In the genomic region with DNA sequence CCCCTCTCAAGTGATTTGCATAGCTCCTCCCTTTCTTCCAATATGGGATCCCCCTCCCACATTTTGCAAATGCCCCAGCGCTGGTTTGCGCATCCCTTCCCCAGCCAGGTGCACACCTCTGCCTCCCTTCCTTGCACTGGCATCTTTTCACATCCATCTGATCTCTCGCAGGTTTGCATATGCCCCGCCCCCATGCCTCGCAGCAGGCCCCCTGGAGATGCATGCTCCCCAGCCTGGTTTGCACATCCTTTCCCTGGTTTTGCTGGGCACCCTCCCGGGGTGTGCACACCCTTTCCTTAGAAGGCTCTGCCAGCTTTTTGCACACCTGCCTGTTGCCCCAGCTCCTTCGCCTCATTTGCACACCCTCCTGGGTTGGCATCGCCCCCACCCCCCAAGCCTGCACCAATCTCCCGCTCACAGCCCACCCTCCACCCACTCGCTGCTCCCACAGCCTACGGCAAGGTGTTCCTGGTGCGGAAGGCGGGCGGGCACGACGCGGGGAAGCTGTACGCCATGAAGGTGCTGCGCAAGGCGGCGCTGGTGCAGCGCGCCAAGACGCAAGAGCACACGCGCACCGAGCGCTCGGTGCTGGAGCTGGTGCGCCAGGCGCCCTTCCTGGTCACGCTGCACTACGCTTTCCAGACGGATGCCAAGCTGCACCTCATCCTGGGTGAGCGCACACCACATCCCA, we compare ENCODE assay signal across 6 cellular contexts. TPM values are rescaled to one million over a fixed set of nuclear protein-coding genes. Genes with fewer than 3 reads are reported as not detected.
DNase-seq lines count a peak whose midpoint lies in the region; ATAC-seq and TF ChIP-seq lines count a peak whose summit lies in the region.

No MANE protein-coding gene starts in this region.

- no peak for TF ChIP-seq EP300 in gastroesophageal sphincter (IDR thresholded peaks at IDR 0.05)

- H3K9me3 ChIP-seq in SU-DHL-6 (ENCODE audit: insufficient read depth, low read length) = no peaks in the 10 kb centered on the region
- H3K9me3 ChIP-seq in gastroesophageal sphincter = no peaks in the 10 kb centered on the region

- no peaks in the 10 kb centered on the region for H3F3A ChIP-seq in SU-DHL-6 (ENCODE audit: insufficient read depth)

- H4K20me1 ChIP-seq in SU-DHL-6 (ENCODE audit: low read depth, low read length) = no peaks in the 10 kb centered on the region

- H3K4me1 ChIP-seq in gastroesophageal sphincter = peaks cover 0 to 48% (median 25%) of the 10 kb centered on the region in 3 donors

- peak; percentile 59 for DNase-seq in GM06990 (ENCODE audit: extremely low read depth, insufficient read length)
- DNase-seq in substantia nigra (lab: John Stamatoyannopoulos, UW) = peak in 2 of 49 donors; percentile 61 to 84
- no peak for DNase-seq in NCI-H1092 treated with DMSO at 0.1 percent for 48 hours (lab: John Stamatoyannopoulos, UW)

- H3K4me2 ChIP-seq in SU-DHL-6 (ENCODE audit: low read depth, low read length, poor library complexity, severe bottlenecking) = peak overlapping the region; percentile 64

- 24 to 28% methylated on average over 5 to 7 of the region's 35 CpGs for WGBS in gastroesophageal sphincter (ENCODE audit: low coverage in 1 of 2), 2 donors

- no peak overlapping the region for H2AFZ ChIP-seq in SU-DHL-6 (ENCODE audit: low read depth, low read length, severe bottlenecking)

- TF ChIP-seq POLR2A in gastroesophageal sphincter (IDR thresholded peaks at IDR 0.05) = no peak

- H3K9ac ChIP-seq in SU-DHL-6 (ENCODE audit: low read length) = peak overlapping the region; percentile 69

- H3K27me3 ChIP-seq in GM06990 (replicated peaks; ENCODE audit: control insufficient read depth, insufficient read depth, low read length) = no peaks in the 10 kb centered on the region
- H3K27me3 ChIP-seq in SU-DHL-6 (ENCODE audit: low read length) = no peaks in the 10 kb centered on the region
- H3K27me3 ChIP-seq in gastroesophageal sphincter = no peaks in the 10 kb centered on the region

- peak overlapping the region; percentile 89 for H3K4me3 ChIP-seq in GM06990 (replicated peaks; ENCODE audit: low read depth, low read length)
- peak overlapping the region; percentile 50 for H3K4me3 ChIP-seq in SU-DHL-6 (ENCODE audit: insufficient read depth, low read length, poor library complexity, severe bottlenecking)
- peak overlapping the region; percentile 60 to 89 for H3K4me3 ChIP-seq in gastroesophageal sphincter

- no peaks in the 10 kb centered on the region for H3K9me2 ChIP-seq in SU-DHL-6 (replicated peaks; ENCODE audit: insufficient read depth, low read length)

- no peak for TF ChIP-seq CTCF in GM06990 (IDR thresholded peaks at IDR 0.05; ENCODE audit: insufficient read depth, low read length, poor library complexity, severe bottlenecking)
- no peak for TF ChIP-seq CTCF in SU-DHL-6 (IDR thresholded peaks at IDR 0.05; ENCODE audit: insufficient read depth, low read length, poor library complexity, severe bottlenecking)
- peak in 1 of 4 experiments; percentile 28 for TF ChIP-seq CTCF in gastroesophageal sphincter (IDR thresholded peaks at IDR 0.05)

- H3K79me2 ChIP-seq in SU-DHL-6 (ENCODE audit: insufficient read depth, low read length) = no peaks in the 10 kb centered on the region

- peak overlapping the region; percentile 22; the same call in 1 of the 2 replicates for H3K27ac ChIP-seq in SU-DHL-6 (ENCODE audit: low read depth, low read length)
- H3K27ac ChIP-seq in gastroesophageal sphincter = peak overlapping the region in 1 of 4 donors; percentile 92
- peak overlapping the region; percentile 88 for H3K27ac ChIP-seq in substantia nigra (ENCODE audit: low read depth, low read length, poor library complexity, severe bottlenecking)

- peaks cover 13% of the 10 kb centered on the region for H3K36me3 ChIP-seq in GM06990 (ENCODE audit: control insufficient read depth, insufficient read depth, low read length)
- no peaks in the 10 kb centered on the region for H3K36me3 ChIP-seq in SU-DHL-6 (ENCODE audit: low read length)
- H3K36me3 ChIP-seq in gastroesophageal sphincter = peaks cover 0 to 45% of the 10 kb centered on the region in 2 donors

- no peak for ATAC-seq in gastroesophageal sphincter
- no peak for ATAC-seq in HG02623 (IDR thresholded peaks at IDR 0.05; ENCODE audit: unreplicated experiment)

RNA-seq across cellular contexts. Expression of a gene that starts 0.9 kb away (rescaled TPM):
- total RNA-seq in gastroesophageal sphincter = 10 to 100 TPM; 21.2 to 44.2 (median 28.3) TPM

RNA-seq across cellular contexts. Expression of a gene that starts 19.9 kb away (rescaled TPM):
- 1 to 10 TPM; 7.6 to 9.4 (median 8.5) TPM for total RNA-seq in gastroesophageal sphincter

RNA-seq across cellular contexts. Expression of a gene that starts 41.9 kb away (rescaled TPM):
- 100 to 1,000 TPM; 179 to 260 (median 181) TPM for total RNA-seq in gastroesophageal sphincter

RNA-seq across cellular contexts. Expression of a gene that starts 42.5 kb away (rescaled TPM):
- 100 to 1,000 TPM; 180 to 267 (median 218) TPM for total RNA-seq in gastroesophageal sphincter

RNA-seq across cellular contexts. Expression of a gene that starts 54.5 kb away (rescaled TPM):
- 10 to 100 TPM; 39.8 to 77.1 (median 71.2) TPM for total RNA-seq in gastroesophageal sphincter
